In genomic region chrX:154008521-154008920, GRCh38 we compare ENCODE assay signal across 1 cellular context.
TF ChIP-seq lines count a peak whose summit lies in the region.

No MANE protein-coding gene starts in this region.

TF ChIP-seq in GM12878, 131 proteins besides CTCF, POLR2A, EP300 and RAD21:
- TF ChIP-seq POLR2AphosphoS5 (IDR thresholded peaks at IDR 0.05; ENCODE audit: low read length) (no peak), CHD4 (IDR thresholded peaks at IDR 0.05) (no peak), RB1 (IDR thresholded peaks at IDR 0.05; ENCODE audit: borderline replicate concordance) (no peak), ZBTB11 (CRISPR knock-in tag; IDR thresholded peaks at IDR 0.05) (no peak), ZNF384 (IDR thresholded peaks at IDR 0.05; ENCODE audit: borderline replicate concordance, low read depth, low read length) (no peak), SMAD5 (IDR thresholded peaks at IDR 0.05; ENCODE audit: low read depth) (no peak), RFX5 (IDR thresholded peaks at IDR 0.05; ENCODE audit: low read depth, low read length) (no peak), BHLHE40 (IDR thresholded peaks at IDR 0.05; ENCODE audit: borderline replicate concordance in 1 of 2, low read depth in 2 of 2, low read length in 1 of 2) (no peak), SP1 (IDR thresholded peaks at IDR 0.05; ENCODE audit: low read depth, low read length) (no peak), SUPT20H (IDR thresholded peaks at IDR 0.05; ENCODE audit: borderline replicate concordance, control insufficient read depth, low read depth, low read length) (no peak), MLLT1 (IDR thresholded peaks at IDR 0.05) (no peak), DPF2 (IDR thresholded peaks at IDR 0.05) (no peak), HDAC2 (IDR thresholded peaks at IDR 0.05) (no peak), ATF2 (IDR thresholded peaks at IDR 0.05; ENCODE audit: low read length) (no peak), ZNF687 (IDR thresholded peaks at IDR 0.05) (peak; percentile 21; the same call in 1 of the 2 replicates), YBX1 (IDR thresholded peaks at IDR 0.05) (no peak), ZBTB4 (CRISPR knock-in tag; IDR thresholded peaks at IDR 0.05) (no peak), NFIC (IDR thresholded peaks at IDR 0.05; ENCODE audit: low read depth, low read length) (0 out of 2 replicates have a peak, but pooled peaks have one; percentile 27)
